ENCODE assay signal across 1 cellular context in the genomic region with DNA sequence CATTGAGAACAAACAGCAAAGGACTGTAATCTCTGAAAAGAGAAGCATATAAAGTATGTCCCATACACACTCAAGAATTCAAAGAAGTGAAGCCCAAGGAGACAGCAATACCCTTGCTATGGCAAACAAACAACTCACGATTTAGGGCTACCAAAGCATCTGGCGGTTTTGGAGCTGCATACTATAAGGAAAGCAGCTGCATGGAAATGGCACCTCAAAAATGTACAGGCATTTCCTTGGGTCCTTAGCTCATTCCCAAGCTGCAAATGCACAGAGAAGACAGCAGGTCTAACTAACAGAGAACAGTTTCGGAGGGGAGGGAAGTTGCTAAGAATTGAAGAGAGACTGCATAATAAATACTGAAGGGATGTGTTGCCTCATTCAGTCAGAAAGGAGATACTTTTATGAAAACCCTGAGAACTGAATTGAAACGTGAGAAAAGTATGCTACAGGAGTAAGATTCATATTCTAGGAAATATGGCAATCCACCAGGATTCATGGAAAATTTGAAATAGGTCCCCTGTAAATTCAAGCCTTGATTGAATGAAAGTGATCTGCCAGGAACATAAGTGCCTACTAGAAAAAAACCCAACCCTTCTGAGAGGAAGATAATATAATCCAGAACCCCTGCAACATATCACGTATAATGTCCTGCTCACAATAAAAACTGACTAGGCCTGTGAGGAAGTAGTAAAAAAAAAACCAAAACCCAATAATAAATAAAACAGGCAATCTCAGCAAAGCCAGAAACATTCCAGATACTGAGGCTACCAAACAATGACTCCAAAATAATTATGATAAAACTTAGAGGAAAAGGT.
TF ChIP-seq lines count a peak whose summit lies in the region.

No MANE protein-coding gene starts in this region.

TF ChIP-seq in SK-N-SH treated with all-trans-retinoic acid at 6 μM for 48 hours, 23 proteins besides CTCF, POLR2A, EP300 and RAD21 (continued from another document):
- TF ChIP-seq, protein P1, sequence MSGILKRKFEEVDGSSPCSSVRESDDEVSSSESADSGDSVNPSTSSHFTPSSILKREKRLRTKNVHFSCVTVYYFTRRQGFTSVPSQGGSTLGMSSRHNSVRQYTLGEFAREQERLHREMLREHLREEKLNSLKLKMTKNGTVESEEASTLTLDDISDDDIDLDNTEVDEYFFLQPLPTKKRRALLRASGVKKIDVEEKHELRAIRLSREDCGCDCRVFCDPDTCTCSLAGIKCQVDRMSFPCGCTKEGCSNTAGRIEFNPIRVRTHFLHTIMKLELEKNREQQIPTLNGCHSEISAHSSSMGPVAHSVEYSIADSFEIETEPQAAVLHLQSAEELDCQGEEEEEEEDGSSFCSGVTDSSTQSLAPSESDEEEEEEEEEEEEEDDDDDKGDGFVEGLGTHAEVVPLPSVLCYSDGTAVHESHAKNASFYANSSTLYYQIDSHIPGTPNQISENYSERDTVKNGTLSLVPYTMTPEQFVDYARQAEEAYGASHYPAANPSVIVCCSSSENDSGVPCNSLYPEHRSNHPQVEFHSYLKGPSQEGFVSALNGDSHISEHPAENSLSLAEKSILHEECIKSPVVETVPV (CRISPR knock-in tag; IDR thresholded peaks at IDR 0.05): no peak
- TF ChIP-seq, protein P2, sequence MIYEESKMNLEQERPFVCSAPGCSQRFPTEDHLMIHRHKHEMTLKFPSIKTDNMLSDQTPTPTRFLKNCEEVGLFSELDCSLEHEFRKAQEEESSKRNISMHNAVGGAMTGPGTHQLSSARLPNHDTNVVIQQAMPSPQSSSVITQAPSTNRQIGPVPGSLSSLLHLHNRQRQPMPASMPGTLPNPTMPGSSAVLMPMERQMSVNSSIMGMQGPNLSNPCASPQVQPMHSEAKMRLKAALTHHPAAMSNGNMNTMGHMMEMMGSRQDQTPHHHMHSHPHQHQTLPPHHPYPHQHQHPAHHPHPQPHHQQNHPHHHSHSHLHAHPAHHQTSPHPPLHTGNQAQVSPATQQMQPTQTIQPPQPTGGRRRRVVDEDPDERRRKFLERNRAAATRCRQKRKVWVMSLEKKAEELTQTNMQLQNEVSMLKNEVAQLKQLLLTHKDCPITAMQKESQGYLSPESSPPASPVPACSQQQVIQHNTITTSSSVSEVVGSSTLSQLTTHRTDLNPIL (CRISPR knock-in tag; IDR thresholded peaks at IDR 0.05; ENCODE audit: low read depth): no peak
- no peak for TF ChIP-seq TCF4 (CRISPR knock-in tag; IDR thresholded peaks at IDR 0.05; ENCODE audit: borderline replicate concordance)
- TF ChIP-seq TSHZ2 (CRISPR knock-in tag; IDR thresholded peaks at IDR 0.05): no peak
- no peak for TF ChIP-seq POU6F1 (CRISPR knock-in tag; IDR thresholded peaks at IDR 0.05; ENCODE audit: borderline replicate concordance, low read depth)
- peak; percentile 90 for TF ChIP-seq TOX (CRISPR knock-in tag; IDR thresholded peaks at IDR 0.05; ENCODE audit: borderline replicate concordance)
- TF ChIP-seq ZFP30 (CRISPR knock-in tag; IDR thresholded peaks at IDR 0.05): no peak
- TF ChIP-seq PPARA (CRISPR knock-in tag; IDR thresholded peaks at IDR 0.05; ENCODE audit: borderline replicate concordance): no peak
- peak; percentile 69; the same call in 1 of the 2 replicates for TF ChIP-seq ISL1 (CRISPR knock-in tag; IDR thresholded peaks at IDR 0.05)
